1 cellular context compared by ENCODE assay signal in the genomic region with DNA sequence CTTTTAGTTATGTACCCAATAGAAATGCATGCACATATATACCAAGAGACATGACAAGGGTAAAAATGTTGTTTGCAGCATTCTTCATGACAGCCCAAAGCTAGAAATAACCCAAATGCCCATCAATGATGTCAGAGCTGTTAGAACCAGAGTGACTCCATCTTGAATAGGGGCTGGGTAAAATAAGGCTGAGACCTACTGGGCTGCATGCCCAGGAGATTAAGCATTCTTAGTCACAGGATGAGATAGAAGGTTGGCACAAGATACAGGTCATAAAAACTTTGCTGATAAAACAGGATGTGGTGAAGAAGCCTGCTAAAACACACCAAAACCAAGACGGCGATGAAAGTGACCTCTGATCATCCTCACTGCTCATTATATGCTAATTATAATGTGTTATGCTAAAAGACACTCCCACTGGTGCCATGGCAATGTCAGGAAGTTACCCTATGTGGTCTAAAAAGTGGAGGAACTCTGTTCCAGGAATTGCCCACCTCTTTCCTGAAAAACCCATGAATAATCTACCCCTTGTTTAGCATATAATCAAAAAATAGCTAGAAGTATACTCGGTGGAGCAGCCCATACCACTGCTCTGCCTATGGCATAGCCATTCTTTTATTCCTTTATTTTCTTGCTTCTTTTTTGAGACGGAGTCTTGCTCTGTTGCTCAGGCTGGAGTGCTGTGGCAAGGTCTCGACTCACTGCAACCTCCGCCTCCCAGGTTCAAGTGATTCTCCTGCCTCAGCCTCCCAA.
TF ChIP-seq lines count a peak whose summit lies in the region.

No MANE protein-coding gene starts in this region.

TF ChIP-seq in K562, 482 proteins besides CTCF, POLR2A, EP300 and RAD21 (continued from another document and continues in another):
- TF ChIP-seq CHD7 (IDR thresholded peaks at IDR 0.05; ENCODE audit: low read depth, low read length), result no peak
- TF ChIP-seq ZNF79 (CRISPR knock-in tag; IDR thresholded peaks at IDR 0.05; ENCODE audit: low read depth), result peak; percentile 99
- TF ChIP-seq ZBTB9 (CRISPR knock-in tag; IDR thresholded peaks at IDR 0.05), result peak; percentile 100
- peak; percentile 95 for TF ChIP-seq ETS2 (tag; IDR thresholded peaks at IDR 0.05; ENCODE audit: borderline replicate concordance, poor library complexity, severe bottlenecking)
- TF ChIP-seq ZNF512 (tag; IDR thresholded peaks at IDR 0.05), result no peak
- TF ChIP-seq ZNF696 (CRISPR knock-in tag; conservative IDR thresholded peaks at IDR 0.05), result peak; percentile 92
- TF ChIP-seq HOXB6 (CRISPR knock-in tag; IDR thresholded peaks at IDR 0.05; ENCODE audit: borderline replicate concordance), result peak; percentile 95
- no peak for TF ChIP-seq NRF1 (conservative IDR thresholded peaks at IDR 0.05 in 1 of 2, IDR thresholded peaks at IDR 0.05 in 1 of 2)
- no peak for TF ChIP-seq SNIP1 (IDR thresholded peaks at IDR 0.05; ENCODE audit: low read depth)
- TF ChIP-seq BRD9 (IDR thresholded peaks at IDR 0.05; ENCODE audit: low read depth, partially characterized antibody), result no peak
- peak; percentile 95 for TF ChIP-seq PHB (CRISPR knock-in tag; IDR thresholded peaks at IDR 0.05)
- no peak for TF ChIP-seq EP400 (IDR thresholded peaks at IDR 0.05)
- no peak for TF ChIP-seq EZH2 (IDR thresholded peaks at IDR 0.05; ENCODE audit: borderline replicate concordance, low read depth, low read length)
- TF ChIP-seq HNRNPH1 (optimal IDR thresholded peaks at IDR 0.05; ENCODE audit: low read depth, low read length), result no peak
- TF ChIP-seq POLR2B (IDR thresholded peaks at IDR 0.05; ENCODE audit: low read depth, partially characterized antibody), result no peak
- peak; percentile 99 for TF ChIP-seq ZNF212 (CRISPR knock-in tag; IDR thresholded peaks at IDR 0.05)
- TF ChIP-seq NONO (IDR thresholded peaks at IDR 0.05; ENCODE audit: low read depth in 2 of 2, low read length in 1 of 2), result no peak
- no peak for TF ChIP-seq CTBP1 (IDR thresholded peaks at IDR 0.05; ENCODE audit: borderline replicate concordance)
- peak; percentile 99 for TF ChIP-seq ZNF165 (CRISPR knock-in tag; IDR thresholded peaks at IDR 0.05; ENCODE audit: borderline replicate concordance)
- no peak for TF ChIP-seq KDM4B (IDR thresholded peaks at IDR 0.05; ENCODE audit: borderline replicate concordance in 2 of 2, low read depth in 1 of 2)
- no peak for TF ChIP-seq RBM34 (IDR thresholded peaks at IDR 0.05; ENCODE audit: borderline replicate concordance, insufficient read depth, low read length)
- TF ChIP-seq REST (CRISPR knock-in tag; IDR thresholded peaks at IDR 0.05; ENCODE audit: low read depth), result peak; percentile 93
- TF ChIP-seq ATF3 (IDR thresholded peaks at IDR 0.05), result no peak
- TF ChIP-seq ATF3 (CRISPR knock-in tag; conservative IDR thresholded peaks at IDR 0.05), result no peak
- TF ChIP-seq HMG20A (CRISPR knock-in tag; conservative IDR thresholded peaks at IDR 0.05), result peak; percentile 97
- peak; percentile 95 for TF ChIP-seq IFI16 (CRISPR knock-in tag; IDR thresholded peaks at IDR 0.05)
- no peak for TF ChIP-seq KAT7 (CRISPR knock-in tag; IDR thresholded peaks at IDR 0.05; ENCODE audit: borderline replicate concordance)
- no peak for TF ChIP-seq BRD4 (IDR thresholded peaks at IDR 0.05)
- TF ChIP-seq SMARCC2 (IDR thresholded peaks at IDR 0.05; ENCODE audit: low read depth), result no peak
- TF ChIP-seq AFF1 (IDR thresholded peaks at IDR 0.05; ENCODE audit: low read depth in 1 of 2, partially characterized antibody in 2 of 2), result peak in 1 of 2 experiments; percentile 36
- peak; percentile 97 for TF ChIP-seq ZNF324 (CRISPR knock-in tag; IDR thresholded peaks at IDR 0.05)
- TF ChIP-seq ZNF57 (CRISPR knock-in tag; IDR thresholded peaks at IDR 0.05), result peak; percentile 96
- no peak for TF ChIP-seq TRIM28 (IDR thresholded peaks at IDR 0.05)
